8 cellular contexts compared by ENCODE assay signal in the genomic region with DNA sequence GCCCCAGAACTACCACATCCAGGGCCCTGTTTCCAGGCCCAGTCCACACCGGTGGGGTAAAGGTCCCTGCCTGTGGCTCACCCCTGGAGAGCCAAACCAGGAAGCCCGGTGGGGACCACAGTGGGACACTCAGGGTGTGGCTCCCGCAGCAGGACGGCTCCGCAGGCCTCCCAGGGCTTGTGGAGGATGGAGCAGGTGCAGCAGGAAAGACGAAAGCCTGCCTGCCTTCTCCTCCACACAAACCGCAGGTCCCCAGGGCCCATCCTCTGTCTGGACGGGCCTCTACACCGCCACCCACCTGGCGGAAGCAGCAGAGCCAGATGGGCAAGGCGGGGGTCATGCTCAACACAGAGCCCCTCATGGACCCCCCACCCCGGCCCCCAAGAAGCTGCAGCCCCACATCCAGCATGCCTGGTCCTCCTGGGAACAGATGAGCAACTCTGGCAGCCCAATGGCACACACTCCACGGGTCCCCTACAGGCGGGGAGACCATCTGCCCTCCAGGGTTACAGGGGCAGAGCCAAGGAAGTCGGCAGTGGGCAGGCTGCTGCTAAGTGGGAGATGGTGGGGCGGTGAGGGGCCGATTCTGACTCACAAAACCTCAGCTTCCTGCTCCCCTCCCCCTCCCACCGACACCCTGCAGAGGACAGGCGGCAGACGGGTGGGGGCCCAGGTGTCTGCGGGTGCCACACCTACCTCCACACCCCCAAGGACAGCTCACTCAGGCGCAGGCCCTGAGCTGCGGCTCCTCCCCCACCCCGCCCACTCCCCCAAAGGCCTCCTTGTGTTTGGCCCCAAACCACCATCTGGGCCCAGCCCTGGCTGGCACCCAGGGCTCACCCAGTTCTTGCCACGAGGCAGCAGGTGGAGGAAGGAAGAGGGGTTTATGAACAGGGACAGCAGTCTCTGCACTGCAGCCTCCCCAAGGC. TPM values are rescaled to one million over a fixed set of nuclear protein-coding genes. Genes with fewer than 3 reads are reported as not detected.
DNase-seq lines count a peak whose midpoint lies in the region; ATAC-seq and TF ChIP-seq lines count a peak whose summit lies in the region.

No MANE protein-coding gene starts in this region.

- H3K36me3 ChIP-seq in Karpas-422 (ENCODE audit: insufficient read depth, low read length) (0 out of 2 replicates have a peak, but pooled peaks cover 4% of the 10 kb centered on the region), ascending aorta (peaks cover 35% of the 10 kb centered on the region in 2 donors), mucosa of descending colon (ENCODE audit: low read depth) (peaks cover 10% of the 10 kb centered on the region)

- H3K27ac ChIP-seq in Karpas-422 (ENCODE audit: low read length) (peak overlapping the region; percentile 99), ascending aorta (no peak overlapping the region), substantia nigra (ENCODE audit: low read depth, low read length, poor library complexity, severe bottlenecking) (peak overlapping the region; percentile 96)

- peaks cover 53% of the 10 kb centered on the region; the same call in 1 of the 2 replicates for H4K20me1 ChIP-seq in Karpas-422 (ENCODE audit: insufficient read depth, low read depth, low read length)

- H3K9me3 ChIP-seq in Karpas-422 (ENCODE audit: low read length) (no peaks in the 10 kb centered on the region), ascending aorta (no peaks in the 10 kb centered on the region), mucosa of descending colon (no peaks in the 10 kb centered on the region)

- intact Hi-C loops in ascending aorta (cut with DNase I) (no loop called here), mucosa of descending colon (cut with DNase I, micrococcal nuclease) (no loop called here)

- H3K9me2 ChIP-seq in Karpas-422 (replicated peaks; ENCODE audit: insufficient read depth, low read length), result no peaks in the 10 kb centered on the region

- no peaks in the 10 kb centered on the region for H3K27me3 ChIP-seq in Karpas-422 (ENCODE audit: low read length)
- H3K27me3 ChIP-seq in ascending aorta, result no peaks in the 10 kb centered on the region

- DNase-seq in GM03348 (ENCODE audit: low spot score), result peak; percentile 46
- DNase-seq in Karpas-422, result peak; percentile 92
- peak; percentile 99 for DNase-seq in T-helper 22 cell (ENCODE audit: low read depth)
- DNase-seq in ascending aorta (ENCODE audit: low spot score in 2 of 2), result peak; percentile 62 to 85
- peak; percentile 93 to 98 (median 96) for DNase-seq in mucosa of descending colon
- DNase-seq in substantia nigra (lab: John Stamatoyannopoulos, UW), result peak in 3 of 49 donors; percentile 13 to 84 (median 23)
- no peak for DNase-seq in NCI-H146 treated with DMSO at 0.1 percent for 48 hours (lab: John Stamatoyannopoulos, UW; ENCODE audit: unreplicated experiment)

- H3K4me2 ChIP-seq in Karpas-422 (ENCODE audit: low read depth, low read length, poor library complexity, severe bottlenecking), result peak overlapping the region; percentile 81

- peak overlapping the region; percentile 89 for H3K9ac ChIP-seq in Karpas-422 (ENCODE audit: low read length)

- peaks cover 61% of the 10 kb centered on the region for H3K79me2 ChIP-seq in Karpas-422 (ENCODE audit: low read length)

- H3K4me1 ChIP-seq in Karpas-422 (ENCODE audit: low read length) (peaks cover 62% of the 10 kb centered on the region), ascending aorta (peaks cover 21 to 38% of the 10 kb centered on the region in 2 donors), mucosa of descending colon (ENCODE audit: low read depth) (peaks cover 53% of the 10 kb centered on the region)

- no peak overlapping the region for H2AFZ ChIP-seq in Karpas-422 (ENCODE audit: low read length)

- TF ChIP-seq CTCF in ascending aorta (IDR thresholded peaks at IDR 0.05) (no peak), mucosa of descending colon (IDR thresholded peaks at IDR 0.05) (no peak)

- H3K4me3 ChIP-seq in Karpas-422 (ENCODE audit: low read length), result peak overlapping the region; percentile 76
- H3K4me3 ChIP-seq in ascending aorta, result no peak overlapping the region
- no peak overlapping the region for H3K4me3 ChIP-seq in mucosa of descending colon

- ATAC-seq in GM21737 (IDR thresholded peaks at IDR 0.05; ENCODE audit: unreplicated experiment), result peak; percentile 49
- ATAC-seq in mucosa of descending colon, result peak; percentile 85

RNA-seq across cellular contexts. Expression of a gene that starts 5.2 kb away (rescaled TPM):
- 33.5 and 91.5 TPM in 2 replicates for total RNA-seq in Karpas-422 (2014; rRNA removed; shearing (Covaris generic); ENCODE audit: low replicate concordance)
- 98.8 TPM for total RNA-seq in ascending aorta
- 10 to 100 TPM; 76.1 to 91.9 (median 84.3) TPM for total RNA-seq in mucosa of descending colon

RNA-seq across cellular contexts. Expression of a gene that starts 11.7 kb away (rescaled TPM):
- total RNA-seq in Karpas-422 (2014; rRNA removed; shearing (Covaris generic); ENCODE audit: low replicate concordance), result 0.79 and 1.4 TPM in 2 replicates
- total RNA-seq in ascending aorta, result not detected
- total RNA-seq in mucosa of descending colon, result 1 to 10 TPM in 2 of 3 donors, under 1 TPM in 1; 0.95 to 3.9 (median 1.4) TPM

RNA-seq across cellular contexts. Expression of a gene that starts 17.0 kb away (rescaled TPM):
- total RNA-seq in Karpas-422 (2014; rRNA removed; shearing (Covaris generic); ENCODE audit: low replicate concordance), result 0.93 and 3.9 TPM in 2 replicates
- total RNA-seq in ascending aorta, result not detected
- total RNA-seq in mucosa of descending colon, result not detected

RNA-seq across cellular contexts. Expression of a gene that starts 37.9 kb away (rescaled TPM):
- total RNA-seq in Karpas-422 (2014; rRNA removed; shearing (Covaris generic); ENCODE audit: low replicate concordance), result 19.2 and 21.4 TPM in 2 replicates
- total RNA-seq in ascending aorta (119 TPM), mucosa of descending colon (10 to 100 TPM; 57.8 to 66.4 (median 60.7) TPM)

RNA-seq across cellular contexts. Expression of a gene that starts 38.4 kb away (rescaled TPM):
- total RNA-seq in Karpas-422 (2014; rRNA removed; shearing (Covaris generic); ENCODE audit: low replicate concordance), result 24.6 and 53.5 TPM in 2 replicates
- total RNA-seq in ascending aorta, result 41.7 TPM
- total RNA-seq in mucosa of descending colon, result 10 to 100 TPM; 32.1 to 41.2 (median 34.0) TPM

Comparison
In these comparisons a context has a peak if more than half of its experiments do, and no peak if none do; other contexts are left out.
1. H3K27ac ChIP-seq: peak in Karpas-422 (single experiment) and substantia nigra (single experiment); none in ascending aorta (0 of 2).